1 cellular context compared by ENCODE assay signal in genomic region chr1:154353460-154353904, GRCh38.
A peak's percentile ranks its signal among the peaks of the same experiment; 100 is the strongest.
TF ChIP-seq lines count a peak whose summit lies in the region.

No MANE protein-coding gene starts in this region.

TF ChIP-seq in K562, 482 proteins besides CTCF, POLR2A, EP300 and RAD21 (continued from another document and continues in another):
- TF ChIP-seq REST (CRISPR knock-in tag; IDR thresholded peaks at IDR 0.05; ENCODE audit: low read depth) (no peak), MTA1 (IDR thresholded peaks at IDR 0.05; ENCODE audit: borderline replicate concordance) (peak; percentile 93), U2AF1 (optimal IDR thresholded peaks at IDR 0.05; ENCODE audit: low read depth, low read length) (no peak), CC2D1A (IDR thresholded peaks at IDR 0.05) (no peak), ZBTB49 (CRISPR knock-in tag; IDR thresholded peaks at IDR 0.05; ENCODE audit: borderline replicate concordance) (no peak), UBTF (IDR thresholded peaks at IDR 0.05; ENCODE audit: borderline replicate concordance in 1 of 2, low read depth in 2 of 2, low read length in 2 of 2) (0 out of 4 replicates have a peak, but pooled peaks of 1 of the 2 experiments have one; percentile 31), SUPT5H (IDR thresholded peaks at IDR 0.05) (no peak), LEF1 (IDR thresholded peaks at IDR 0.05) (peak; percentile 87), SMC3 (conservative IDR thresholded peaks at IDR 0.05; ENCODE audit: insufficient read depth, low read depth, low read length) (peak; percentile 25; the same call in 1 of the 2 replicates), ZBTB11 (CRISPR knock-in tag; IDR thresholded peaks at IDR 0.05) (no peak), KAT7 (CRISPR knock-in tag; IDR thresholded peaks at IDR 0.05; ENCODE audit: borderline replicate concordance) (no peak), TSC22D4 (tag; IDR thresholded peaks at IDR 0.05) (no peak), HOXB6 (CRISPR knock-in tag; IDR thresholded peaks at IDR 0.05; ENCODE audit: borderline replicate concordance) (no peak), CCAR2 (IDR thresholded peaks at IDR 0.05; ENCODE audit: low read depth, low read length) (no peak), TRIM25 (IDR thresholded peaks at IDR 0.05; ENCODE audit: borderline replicate concordance) (no peak), RBM15 (IDR thresholded peaks at IDR 0.05; ENCODE audit: insufficient read depth, low read length) (no peak), SIX5 (IDR thresholded peaks at IDR 0.05; ENCODE audit: borderline replicate concordance in 1 of 2, insufficient read depth in 1 of 2, low read depth in 1 of 2, low read length in 2 of 2) (no peak), ARHGAP35 (IDR thresholded peaks at IDR 0.05; ENCODE audit: partially characterized antibody) (peak; percentile 36), DEAF1 (CRISPR knock-in tag; IDR thresholded peaks at IDR 0.05) (no peak), EHMT2 (IDR thresholded peaks at IDR 0.05) (peak; percentile 88; the same call in 1 of the 2 replicates), KLF1 (tag; IDR thresholded peaks at IDR 0.05) (no peak), CHD2 (IDR thresholded peaks at IDR 0.05; ENCODE audit: low read depth, low read length) (no peak), ZSCAN29 (IDR thresholded peaks at IDR 0.05) (no peak), OTX1 (CRISPR knock-in tag; IDR thresholded peaks at IDR 0.05) (peak; percentile 20; the same call in 1 of the 2 replicates), NONO (IDR thresholded peaks at IDR 0.05; ENCODE audit: low read depth in 2 of 2, low read length in 1 of 2) (no peak), ZBTB2 (IDR thresholded peaks at IDR 0.05) (peak; percentile 82), TAL1 (IDR thresholded peaks at IDR 0.05) (peak; percentile 75), ZNF584 (CRISPR knock-in tag; IDR thresholded peaks at IDR 0.05; ENCODE audit: low read depth) (no peak), DMBX1 (CRISPR knock-in tag; IDR thresholded peaks at IDR 0.05; ENCODE audit: borderline replicate concordance) (no peak), SMAD1 (IDR thresholded peaks at IDR 0.05; ENCODE audit: low read depth, low read length, partially characterized antibody) (no peak), DACH1 (IDR thresholded peaks at IDR 0.05; ENCODE audit: partially characterized antibody) (peak; percentile 31), ZNF431 (CRISPR knock-in tag; IDR thresholded peaks at IDR 0.05) (no peak), NRF1 (conservative IDR thresholded peaks at IDR 0.05 in 1 of 2, IDR thresholded peaks at IDR 0.05 in 1 of 2) (no peak), SMARCB1 (IDR thresholded peaks at IDR 0.05; ENCODE audit: insufficient read length, low read depth) (no peak), NCOA6 (IDR thresholded peaks at IDR 0.05) (no peak), KLF13 (tag; IDR thresholded peaks at IDR 0.05; ENCODE audit: borderline replicate concordance, low read depth) (no peak), MCM2 (IDR thresholded peaks at IDR 0.05; ENCODE audit: low read depth) (no peak), IRF2 (CRISPR knock-in tag; IDR thresholded peaks at IDR 0.05) (no peak), ZNF316 (IDR thresholded peaks at IDR 0.05) (peak; percentile 47), FOXP4 (CRISPR knock-in tag; IDR thresholded peaks at IDR 0.05; ENCODE audit: borderline replicate concordance) (no peak), MITF (IDR thresholded peaks at IDR 0.05) (no peak), SMARCA4 (IDR thresholded peaks at IDR 0.05) (peak; percentile 88), ZC3H11A (IDR thresholded peaks at IDR 0.05; ENCODE audit: low read depth, low read length) (no peak), BRD9 (IDR thresholded peaks at IDR 0.05; ENCODE audit: low read depth, partially characterized antibody) (no peak), XRCC4 (IDR thresholded peaks at IDR 0.05; ENCODE audit: extremely low read depth, insufficient read depth, insufficient read length) (no peak)
